Comparison of ENCODE assay signal across 18 cellular contexts in the genomic region with DNA sequence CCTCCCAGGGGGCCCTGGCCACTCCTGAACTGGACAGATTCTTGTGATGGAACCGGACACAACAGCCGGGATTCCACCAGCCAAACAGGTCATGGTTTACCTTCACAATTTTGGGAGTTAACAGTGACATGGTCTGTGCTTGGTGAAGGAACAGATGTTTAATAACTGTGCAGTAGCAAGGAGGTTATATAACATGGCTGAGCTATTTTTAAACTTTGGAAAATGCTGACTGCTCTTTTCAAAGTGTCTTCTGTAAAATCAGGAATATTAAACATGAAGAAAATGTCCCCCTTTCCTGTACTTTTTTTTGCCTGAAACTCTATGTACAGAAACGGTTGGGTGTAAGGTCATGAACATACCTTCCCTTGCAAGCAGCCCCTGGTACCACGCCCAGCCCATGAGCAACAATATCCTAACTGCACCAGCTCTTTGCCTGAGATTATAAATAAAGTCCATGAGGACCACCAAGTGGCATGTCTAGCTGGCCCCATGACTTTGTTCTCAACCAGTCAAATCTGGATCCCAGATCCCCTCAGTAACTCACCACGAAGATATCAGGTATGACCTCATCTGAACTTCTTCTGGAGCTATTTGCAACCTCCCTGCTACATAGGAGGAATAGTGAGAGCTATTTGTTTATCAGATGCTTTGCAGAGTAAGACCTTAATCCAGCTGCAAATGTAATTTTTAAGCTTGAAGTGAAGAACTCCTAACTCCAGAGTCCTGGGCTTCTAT.
DNase-seq lines count a peak whose midpoint lies in the region; ATAC-seq, FAIRE-seq and TF ChIP-seq lines count a peak whose summit lies in the region.
"Had no signal": no experiment of that assay in that cellular context is flagged by ENCODE, and none has a peak within 500 bp of the region (broad histone marks: within the 10 kb centered on the region; RNA-seq: fewer than 3 reads in every experiment).

No MANE protein-coding gene starts in this region.

- BruUV-seq in HepG2 (replicated peaks; lab: Mats Ljungman, UMichigan) = no TSS peak

- 5% methylated on average over 5 of the region's 5 CpGs for WGBS in HepG2 (ENCODE audit: low lambda C conversion rate)
- 55% methylated on average over 5 of the region's 5 CpGs for WGBS in right lobe of liver (ENCODE audit: insufficient coverage, low coverage, low lambda C conversion rate, missing lambda C conversion rate)

- intact Hi-C loops in HepG2 (cut with micrococcal nuclease; ENCODE audit: unreplicated experiment) = no loop called here
- intact Hi-C loops in right lobe of liver (cut with DNase I) = no loop called here

- no peaks in the 10 kb centered on the region for H3K9me3 ChIP-seq in HepG2 (ENCODE audit: low read length)
- H3K9me3 ChIP-seq in right lobe of liver = no peaks in the 10 kb centered on the region
- H3K9me3 ChIP-seq: BE2C, Caco-2 had no signal

- no peaks in the 10 kb centered on the region for H4K20me1 ChIP-seq in HepG2 (ENCODE audit: insufficient read depth, low read length)

- no peak for ATAC-seq in HepG2
- ATAC-seq in right lobe of liver = no peak
- no peak for ATAC-seq in HG03159 (IDR thresholded peaks at IDR 0.05; ENCODE audit: unreplicated experiment)
- no peak for ATAC-seq in HG03439 (IDR thresholded peaks at IDR 0.05; ENCODE audit: unreplicated experiment)
- ATAC-seq: GM23338, HCT116 had no signal

- H3K36me3 ChIP-seq in HepG2 (replicated peaks in 1 of 2; ENCODE audit: control insufficient read depth in 1 of 2, insufficient read depth in 2 of 2, low read length in 2 of 2) (no peaks in the 10 kb centered on the region), right lobe of liver (no peaks in the 10 kb centered on the region)
- H3K36me3 ChIP-seq: BE2C had no signal

- H3K27me3 ChIP-seq in HepG2 (ENCODE audit: control insufficient read depth in 1 of 2, insufficient read depth in 2 of 2, low read length in 2 of 2) (peaks cover 0 to 5% of the 10 kb centered on the region in 2 experiments; a peak in 1 of 5 replicates), right lobe of liver (no peaks in the 10 kb centered on the region)
- H3K27me3 ChIP-seq: BE2C had no signal

- CTCF ChIA-PET in HepG2 (lab: Yijun Ruan, JAX; ENCODE audit: low intra/inter-chr PET ratio, low total read pairs) = no interaction called here

- FAIRE-seq in HepG2 (lab: Jason Lieb, UNC) (no peak), islet of Langerhans (lab: Jason Lieb, UNC) (peak; percentile 55)
- FAIRE-seq: D721Med, G401.6, GM12892, GM18507 had no signal

- no peak overlapping the region for H3K9ac ChIP-seq in HepG2 (ENCODE audit: insufficient read depth, low read depth, low read length)

- H3K4me3 ChIP-seq in HepG2 (replicated peaks in 1 of 3; ENCODE audit: insufficient read depth in 1 of 3, low read depth in 2 of 3, low read length in 3 of 3) = no peak overlapping the region
- no peak overlapping the region for H3K4me3 ChIP-seq in right lobe of liver
- H3K4me3 ChIP-seq: GM23338 had no signal

- TF ChIP-seq RAD21 in HepG2 (CRISPR knock-in tag; IDR thresholded peaks at IDR 0.05) = no peak

- TF ChIP-seq EP300 in HepG2 (IDR thresholded peaks at IDR 0.05; ENCODE audit: low read depth in 2 of 2, low read length in 2 of 2) (no peak), HepG2 (CRISPR knock-in tag; IDR thresholded peaks at IDR 0.05; ENCODE audit: borderline replicate concordance) (no peak)

- H3K27ac ChIP-seq in HepG2 (ENCODE audit: extremely low read length, insufficient read depth, low read length) (no peak overlapping the region), right lobe of liver (no peak overlapping the region), cingulate gyrus (ENCODE audit: low read depth, low read length) (peak overlapping the region; percentile 43)

- in situ Hi-C loops in HepG2 (cut with HindIII; ENCODE audit: extremely low pct_ligation_motif_present, low pct_unique_long_range_greater_than_20kb) = no loop called here

- no peaks in the 10 kb centered on the region for H3K4me1 ChIP-seq in HepG2 (ENCODE audit: insufficient read depth, low read length)
- no peaks in the 10 kb centered on the region for H3K4me1 ChIP-seq in right lobe of liver
- H3K4me1 ChIP-seq: BE2C, Caco-2 had no signal

- TF ChIP-seq CTCF in HepG2 (CRISPR knock-in tag; IDR thresholded peaks at IDR 0.05) (no peak), right lobe of liver (IDR thresholded peaks at IDR 0.05) (no peak)

- H3K79me2 ChIP-seq in HepG2 (ENCODE audit: insufficient read depth, low read length) = no peaks in the 10 kb centered on the region

- no peak overlapping the region for H3K4me2 ChIP-seq in HepG2 (ENCODE audit: low read depth, low read length)
- H3K4me2 ChIP-seq: GM23338 had no signal

- TF ChIP-seq POLR2A in HepG2 (IDR thresholded peaks at IDR 0.05; ENCODE audit: insufficient read depth in 1 of 2, low read depth in 2 of 2, low read length in 2 of 2) (no peak), right lobe of liver (IDR thresholded peaks at IDR 0.05) (no peak)

- DNase-seq in HepG2 (ENCODE audit: low spot score) (no peak), right lobe of liver (no peak), OCI-M2 (lab: John Stamatoyannopoulos, UW; ENCODE audit: unreplicated experiment) (no peak)
- DNase-seq: BE2C; Caco-2; CD4-positive, alpha-beta T cell; H7; HFFc6 had no signal

- POLR2A ChIA-PET in HepG2 (lab: Yijun Ruan, JAX) = no interaction called here

- H2AFZ ChIP-seq in HepG2 (ENCODE audit: low read length) = no peak overlapping the region
- H2AFZ ChIP-seq: GM23338 had no signal

TF ChIP-seq in HepG2, 621 proteins besides CTCF, POLR2A, EP300 and RAD21:
- TF ChIP-seq, protein P1, sequence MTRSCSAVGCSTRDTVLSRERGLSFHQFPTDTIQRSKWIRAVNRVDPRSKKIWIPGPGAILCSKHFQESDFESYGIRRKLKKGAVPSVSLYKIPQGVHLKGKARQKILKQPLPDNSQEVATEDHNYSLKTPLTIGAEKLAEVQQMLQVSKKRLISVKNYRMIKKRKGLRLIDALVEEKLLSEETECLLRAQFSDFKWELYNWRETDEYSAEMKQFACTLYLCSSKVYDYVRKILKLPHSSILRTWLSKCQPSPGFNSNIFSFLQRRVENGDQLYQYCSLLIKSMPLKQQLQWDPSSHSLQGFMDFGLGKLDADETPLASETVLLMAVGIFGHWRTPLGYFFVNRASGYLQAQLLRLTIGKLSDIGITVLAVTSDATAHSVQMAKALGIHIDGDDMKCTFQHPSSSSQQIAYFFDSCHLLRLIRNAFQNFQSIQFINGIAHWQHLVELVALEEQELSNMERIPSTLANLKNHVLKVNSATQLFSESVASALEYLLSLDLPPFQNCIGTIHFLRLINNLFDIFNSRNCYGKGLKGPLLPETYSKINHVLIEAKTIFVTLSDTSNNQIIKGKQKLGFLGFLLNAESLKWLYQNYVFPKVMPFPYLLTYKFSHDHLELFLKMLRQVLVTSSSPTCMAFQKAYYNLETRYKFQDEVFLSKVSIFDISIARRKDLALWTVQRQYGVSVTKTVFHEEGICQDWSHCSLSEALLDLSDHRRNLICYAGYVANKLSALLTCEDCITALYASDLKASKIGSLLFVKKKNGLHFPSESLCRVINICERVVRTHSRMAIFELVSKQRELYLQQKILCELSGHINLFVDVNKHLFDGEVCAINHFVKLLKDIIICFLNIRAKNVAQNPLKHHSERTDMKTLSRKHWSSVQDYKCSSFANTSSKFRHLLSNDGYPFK (CRISPR knock-in tag; IDR thresholded peaks at IDR 0.05; ENCODE audit: borderline replicate concordance) = no peak
- no peak for TF ChIP-seq REXO4 (CRISPR knock-in tag; IDR thresholded peaks at IDR 0.05; ENCODE audit: borderline replicate concordance)
- TF ChIP-seq ETV6 (CRISPR knock-in tag; conservative IDR thresholded peaks at IDR 0.05) = no peak
- TF ChIP-seq MAFK (conservative IDR thresholded peaks at IDR 0.05 in 1 of 2, IDR thresholded peaks at IDR 0.05 in 1 of 2; ENCODE audit: low read length in 2 of 2) = peak; percentile 49 to 60
- TF ChIP-seq, protein P2, sequence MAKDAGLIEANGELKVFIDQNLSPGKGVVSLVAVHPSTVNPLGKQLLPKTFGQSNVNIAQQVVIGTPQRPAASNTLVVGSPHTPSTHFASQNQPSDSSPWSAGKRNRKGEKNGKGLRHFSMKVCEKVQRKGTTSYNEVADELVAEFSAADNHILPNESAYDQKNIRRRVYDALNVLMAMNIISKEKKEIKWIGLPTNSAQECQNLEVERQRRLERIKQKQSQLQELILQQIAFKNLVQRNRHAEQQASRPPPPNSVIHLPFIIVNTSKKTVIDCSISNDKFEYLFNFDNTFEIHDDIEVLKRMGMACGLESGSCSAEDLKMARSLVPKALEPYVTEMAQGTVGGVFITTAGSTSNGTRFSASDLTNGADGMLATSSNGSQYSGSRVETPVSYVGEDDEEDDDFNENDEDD (CRISPR knock-in tag; IDR thresholded peaks at IDR 0.05; ENCODE audit: borderline replicate concordance) = no peak
- no peak for TF ChIP-seq ZNF10 (CRISPR knock-in tag; IDR thresholded peaks at IDR 0.05; ENCODE audit: borderline replicate concordance, low read depth)
- no peak for TF ChIP-seq ZNF251 (CRISPR knock-in tag; IDR thresholded peaks at IDR 0.05)
- TF ChIP-seq TSC22D2 (CRISPR knock-in tag; IDR thresholded peaks at IDR 0.05; ENCODE audit: borderline replicate concordance) = no peak
- TF ChIP-seq MAFF (IDR thresholded peaks at IDR 0.05; ENCODE audit: low read depth, low read length) = peak; percentile 53
- TF ChIP-seq ZNF326 (CRISPR knock-in tag; IDR thresholded peaks at IDR 0.05; ENCODE audit: borderline replicate concordance) = no peak
- TF ChIP-seq NFKB2 (CRISPR knock-in tag; IDR thresholded peaks at IDR 0.05; ENCODE audit: borderline replicate concordance) = no peak
- no peak for TF ChIP-seq KLF12 (CRISPR knock-in tag; IDR thresholded peaks at IDR 0.05; ENCODE audit: borderline replicate concordance)
- no peak for TF ChIP-seq TP53 (CRISPR knock-in tag; conservative IDR thresholded peaks at IDR 0.05)
